1 cellular context compared by ENCODE assay signal in genomic region chr17:40287494-40288369, GRCh38.
TF ChIP-seq lines count a peak whose summit lies in the region.

Gene CDC6 (plus strand): TSS chr17:40287879. CDS start chr17:40289421, 1,542 bp downstream.

TF ChIP-seq in GM12878, 131 proteins besides CTCF, POLR2A, EP300 and RAD21 (continued from another document):
- TF ChIP-seq ZBTB40 (IDR thresholded peaks at IDR 0.05; ENCODE audit: borderline replicate concordance), result peak; percentile 70; the same call in 1 of the 2 replicates
- TF ChIP-seq EGR1 (IDR thresholded peaks at IDR 0.05; ENCODE audit: borderline replicate concordance in 1 of 2, low read depth in 2 of 2, low read length in 2 of 2), result 0 out of 3 replicates have a peak, but pooled peaks of 1 of the 2 experiments have one; percentile 10
- no peak for TF ChIP-seq ZBTB4 (CRISPR knock-in tag; IDR thresholded peaks at IDR 0.05)
- TF ChIP-seq MLLT1 (IDR thresholded peaks at IDR 0.05), result peak; percentile 53; the same call in 1 of the 2 replicates
- TF ChIP-seq BCL3 (IDR thresholded peaks at IDR 0.05; ENCODE audit: borderline replicate concordance, insufficient read depth, low read depth, low read length, poor library complexity, severe bottlenecking), result peak; percentile 71
- TF ChIP-seq MTA3 (IDR thresholded peaks at IDR 0.05; ENCODE audit: borderline replicate concordance, low read length), result no peak
- TF ChIP-seq ATF7 (IDR thresholded peaks at IDR 0.05; ENCODE audit: low read depth), result peak; percentile 33; the same call in 1 of the 2 replicates
- TF ChIP-seq PAX8 (IDR thresholded peaks at IDR 0.05), result no peak
- TF ChIP-seq ZNF217 (IDR thresholded peaks at IDR 0.05), result no peak
- peak; percentile 74; the same call in 1 of the 3 replicates for TF ChIP-seq POU2F2 (IDR thresholded peaks at IDR 0.05; ENCODE audit: borderline replicate concordance, low read depth, low read length)
- peak; percentile 98 for TF ChIP-seq E2F4 (IDR thresholded peaks at IDR 0.05; ENCODE audit: low read depth, low read length)
- TF ChIP-seq KDM1A (IDR thresholded peaks at IDR 0.05; ENCODE audit: borderline replicate concordance), result no peak
- peak; percentile 84 for TF ChIP-seq RELB (IDR thresholded peaks at IDR 0.05; ENCODE audit: low read depth)
- peak; percentile 100 for TF ChIP-seq NKRF (conservative IDR thresholded peaks at IDR 0.05)
- peak; percentile 78 for TF ChIP-seq NR2C1 (IDR thresholded peaks at IDR 0.05)
- TF ChIP-seq TCF12 (IDR thresholded peaks at IDR 0.05; ENCODE audit: low read depth, low read length), result no peak; the same call in 1 of the 2 replicates
- TF ChIP-seq TBL1XR1 (IDR thresholded peaks at IDR 0.05; ENCODE audit: low read depth, low read length), result no peak
- TF ChIP-seq BCL11A (IDR thresholded peaks at IDR 0.05; ENCODE audit: low read depth, low read length), result no peak
- peak; percentile 70 for TF ChIP-seq NBN (IDR thresholded peaks at IDR 0.05)
- no peak for TF ChIP-seq SMAD1 (IDR thresholded peaks at IDR 0.05; ENCODE audit: low read depth, partially characterized antibody)
TF ChIP-seq in GM12878: peak in this region for 43.
